ENCODE assay signal across 8 cellular contexts in genomic region chr2:46294185-46294836, GRCh38. TPM values are rescaled to one million over a fixed set of nuclear protein-coding genes. Genes with fewer than 3 reads are reported as not detected.
DNase-seq lines count a peak whose midpoint lies in the region; ATAC-seq and TF ChIP-seq lines count a peak whose summit lies in the region.

No MANE protein-coding gene starts in this region.

- H3K9me3 ChIP-seq in OCI-LY3 (ENCODE audit: insufficient read depth, low read length), result no peaks in the 10 kb centered on the region

- no peak overlapping the region for H3K4me2 ChIP-seq in OCI-LY3 (ENCODE audit: low read length)

- intact Hi-C loops in dorsolateral prefrontal cortex (cut with DNase I), result loop anchor here in 1 of 2 donors (2.0 to 5.0 kb wide), 3 partner anchors 62 to 232 kb away; no protein-coding TSS in a partner anchor

- H3K27me3 ChIP-seq in OCI-LY3 (ENCODE audit: low read depth, low read length) (no peaks in the 10 kb centered on the region), dorsolateral prefrontal cortex (peaks cover 0 to 30% (median 8%) of the 10 kb centered on the region in 45 donors)

- no peaks in the 10 kb centered on the region for H3K79me2 ChIP-seq in OCI-LY3 (ENCODE audit: low read length)

- DNase-seq in activated effector memory CD4-positive, alpha-beta T cell treated with anti-CD3 and anti-CD28 coated beads, Interleukin-2, amount 50 U/mL, for 16 hours, result peak; percentile 66
- DNase-seq in activated effector memory CD4-positive, alpha-beta T cell treated with Interleukin-2 at 50 U/mL for 16 hours, result no peak
- DNase-seq in dorsolateral prefrontal cortex (no peak), G401 (ENCODE audit: low spot score) (no peak), HK-2 (ENCODE audit: unreplicated experiment) (no peak)
- peak; percentile 47 for DNase-seq in stimulated activated CD8-positive, alpha-beta memory T cell treated with anti-CD3 and anti-CD28 coated beads, Interleukin-4, amount 100 ng/mL, for 48 hours

- no peak overlapping the region for H2AFZ ChIP-seq in OCI-LY3 (ENCODE audit: low read depth, low read length)

- H3K27ac ChIP-seq in OCI-LY3 (ENCODE audit: low read length) (no peak overlapping the region), dorsolateral prefrontal cortex (no peak overlapping the region)

- no peaks in the 10 kb centered on the region for H3K4me1 ChIP-seq in OCI-LY3 (ENCODE audit: low read length)

- no peaks in the 10 kb centered on the region for H4K20me1 ChIP-seq in OCI-LY3 (ENCODE audit: insufficient read depth, low read length)

- H3K9ac ChIP-seq in OCI-LY3 (ENCODE audit: low read length), result no peak overlapping the region

- TF ChIP-seq CTCF in OCI-LY3 (IDR thresholded peaks at IDR 0.05; ENCODE audit: low read depth, low read length) (peak; percentile 51), dorsolateral prefrontal cortex (IDR thresholded peaks at IDR 0.05 in 54 of 56, conservative IDR thresholded peaks at IDR 0.05 in 2 of 56; ENCODE audit: low read depth in 1 of 56, partially characterized antibody in 56 of 56) (peak in 52 of 56 donors; percentile 13 to 64 (median 42))

- no peaks in the 10 kb centered on the region for H3K36me3 ChIP-seq in OCI-LY3 (replicated peaks; ENCODE audit: low read depth, low read length)

- H3K4me3 ChIP-seq in OCI-LY3 (ENCODE audit: low read length) (no peak overlapping the region), dorsolateral prefrontal cortex (no peak overlapping the region)

- no peak for ATAC-seq in GM21723 (IDR thresholded peaks at IDR 0.05; ENCODE audit: unreplicated experiment)

- in situ Hi-C loops in G401 (cut with HindIII; ENCODE audit: low sequenced_read_pairs), result no loop called here

RNA-seq across cellular contexts. Expression of gene EPAS1, which starts 2.9 kb away (rescaled TPM):
- total RNA-seq in dorsolateral prefrontal cortex, result 100 to 1,000 TPM in 100 of 120 experiments, 10 to 100 TPM in 20; 63.6 to 481 (median 129) TPM
- 0.03 TPM in 1 of 2 replicates, not detected in the other for total RNA-seq in G401 (2014; rRNA removed; shearing (Covaris generic))

Comparison
In these comparisons a context has a peak if more than half of its experiments do, and no peak if none do; other contexts are left out.
1. DNase-seq: peak in activated effector memory CD4-positive, alpha-beta T cell treated with anti-CD3 and anti-CD28 coated beads, Interleukin-2, amount 50 U/mL, for 16 hours (single experiment) and stimulated activated CD8-positive, alpha-beta memory T cell treated with anti-CD3 and anti-CD28 coated beads, Interleukin-4, amount 100 ng/mL, for 48 hours (single experiment); none in activated effector memory CD4-positive, alpha-beta T cell treated with Interleukin-2 at 50 U/mL for 16 hours (single experiment), dorsolateral prefrontal cortex (0 of 10), G401 (single experiment) and HK-2 (single experiment).
2. RNA of gene EPAS1, which starts 2.9 kb away (total RNA-seq): 63.6 to 481 TPM in dorsolateral prefrontal cortex; 0.03 TPM in G401; every median in the first group is over 10 times any median in the second.